ENCODE assay signal across 9 cellular contexts in the genomic region with DNA sequence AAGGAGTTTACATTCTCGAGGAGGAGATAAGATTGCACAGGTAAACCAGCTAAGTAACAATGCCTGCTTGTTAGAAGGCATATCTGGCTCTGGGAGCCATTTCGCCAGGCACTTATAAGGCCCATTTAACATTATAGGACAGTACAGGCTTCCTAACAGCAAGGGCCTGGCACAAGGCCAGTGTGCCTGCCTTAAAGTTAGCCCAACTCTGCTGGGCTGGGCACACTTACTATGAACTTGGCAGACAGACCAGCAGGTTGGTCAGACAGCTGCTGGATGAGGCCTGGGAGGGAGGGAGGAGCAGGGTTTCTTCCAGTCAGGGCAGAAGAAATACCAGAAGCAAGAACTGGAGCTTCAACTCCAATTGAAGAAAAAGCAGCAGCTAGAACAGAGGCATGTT. TPM values are rescaled to one million over a fixed set of nuclear protein-coding genes. Genes with fewer than 3 reads are reported as not detected.
DNase-seq lines count a peak whose midpoint lies in the region; ATAC-seq and TF ChIP-seq lines count a peak whose summit lies in the region.
"Had no signal": no experiment of that assay in that cellular context is flagged by ENCODE, and none has a peak within 500 bp of the region (broad histone marks: within the 10 kb centered on the region; RNA-seq: fewer than 3 reads in every experiment).

No MANE protein-coding gene starts in this region.

- H2BK12ac ChIP-seq in trophoblast cell (ENCODE audit: low read length) = no peak overlapping the region

- peak; percentile 14 for ATAC-seq in SK-N-SH treated with all-trans-retinoic acid at 6 μM for 48 hours
- ATAC-seq in heart left ventricle = peak; percentile 33 to 72 (median 38)

- TF ChIP-seq POLR2A in heart left ventricle (IDR thresholded peaks at IDR 0.05) (no peak), sigmoid colon (IDR thresholded peaks at IDR 0.05) (no peak)

- no peaks in the 10 kb centered on the region for H3K9me3 ChIP-seq in HUES48 (ENCODE audit: control insufficient read depth, insufficient read depth, low read length)
- no peaks in the 10 kb centered on the region for H3K9me3 ChIP-seq in heart left ventricle
- no peaks in the 10 kb centered on the region for H3K9me3 ChIP-seq in sigmoid colon
- no peaks in the 10 kb centered on the region for H3K9me3 ChIP-seq in CD4-positive, alpha-beta memory T cell (ENCODE audit: control insufficient read depth in 1 of 2, low read length in 2 of 2)
- H3K9me3 ChIP-seq in trophoblast cell (ENCODE audit: insufficient read depth, low read depth, low read length) = no peaks in the 10 kb centered on the region

- H3K4me3 ChIP-seq in HUES48 (ENCODE audit: low read depth, low read length) = peak overlapping the region; percentile 57; the same call in 1 of the 2 replicates
- H3K4me3 ChIP-seq in heart left ventricle = no peak overlapping the region
- H3K4me3 ChIP-seq in sigmoid colon = no peak overlapping the region
- no peak overlapping the region for H3K4me3 ChIP-seq in CD4-positive, alpha-beta memory T cell (ENCODE audit: low read length in 2 of 2)
- no peak overlapping the region for H3K4me3 ChIP-seq in trophoblast cell (ENCODE audit: low read depth, low read length)

- H3K36me3 Mint-ChIP-seq in glutamatergic neuron (ENCODE audit: unreplicated experiment) = no peaks in the 10 kb centered on the region
- no peaks in the 10 kb centered on the region for H3K36me3 Mint-ChIP-seq in CD4-positive, alpha-beta memory T cell

- peaks cover 8% of the 10 kb centered on the region for H3K4me1 Mint-ChIP-seq in glutamatergic neuron (ENCODE audit: low read depth, unreplicated experiment)
- H3K4me1 Mint-ChIP-seq in CD4-positive, alpha-beta memory T cell = peaks cover 6 to 15% (median 9%) of the 10 kb centered on the region in 4 donors

- no peak overlapping the region for H2AK5ac ChIP-seq in trophoblast cell (ENCODE audit: low read length)

- H3K9me3 Mint-ChIP-seq in glutamatergic neuron (ENCODE audit: unreplicated experiment) = peaks cover 1% of the 10 kb centered on the region
- H3K9me3 Mint-ChIP-seq in CD4-positive, alpha-beta memory T cell = peaks cover 0 to 2% (median 0%) of the 10 kb centered on the region in 8 donors

- no peaks in the 10 kb centered on the region for H3K79me2 ChIP-seq in trophoblast cell (ENCODE audit: control insufficient read depth, insufficient read depth, low read length, poor library complexity)

- CTCF ChIA-PET in CD4-positive, alpha-beta memory T cell (lab: Charles Lee; ENCODE audit: partially characterized antibody) = interaction anchor here (1.2 kb wide), 1 partner anchor 202 kb away, joined by 3 read pairs; no protein-coding TSS in a partner anchor

- H3K27me3 Mint-ChIP-seq in glutamatergic neuron (ENCODE audit: unreplicated experiment) = peaks cover 10% of the 10 kb centered on the region
- H3K27me3 Mint-ChIP-seq in CD4-positive, alpha-beta memory T cell = peaks cover 23 to 29% of the 10 kb centered on the region in 2 donors

- no peak for TF ChIP-seq CTCF in heart left ventricle (IDR thresholded peaks at IDR 0.05)
- no peak for TF ChIP-seq CTCF in sigmoid colon (IDR thresholded peaks at IDR 0.05)
- no peak for TF ChIP-seq CTCF in glutamatergic neuron (IDR thresholded peaks at IDR 0.05; ENCODE audit: partially characterized antibody, unreplicated experiment)

- no peak overlapping the region for H2BK5ac ChIP-seq in trophoblast cell (ENCODE audit: low read depth, low read length, poor library complexity)

- no peak overlapping the region for H3K4me3 Mint-ChIP-seq in glutamatergic neuron (ENCODE audit: unreplicated experiment)
- H3K4me3 Mint-ChIP-seq in CD4-positive, alpha-beta memory T cell = no peak overlapping the region

- no peak overlapping the region for H2AFZ ChIP-seq in trophoblast cell (ENCODE audit: insufficient read depth, low read length, poor library complexity)

- H3K4ac ChIP-seq in trophoblast cell (ENCODE audit: low read depth, low read length) = no peak overlapping the region

- H3K79me1 ChIP-seq in trophoblast cell (ENCODE audit: low read length) = no peaks in the 10 kb centered on the region

- H3K18ac ChIP-seq in trophoblast cell (ENCODE audit: low read length) = no peak overlapping the region

- no peak for TF ChIP-seq EP300 in sigmoid colon (IDR thresholded peaks at IDR 0.05)

- H3K4me2 ChIP-seq in trophoblast cell (ENCODE audit: low read length) = no peak overlapping the region

- H4K12ac ChIP-seq in trophoblast cell (ENCODE audit: low read depth, low read length) = no peak overlapping the region

- H4K8ac ChIP-seq in trophoblast cell (ENCODE audit: low read depth, low read length) = no peak overlapping the region

- H3K27ac ChIP-seq in HUES48 (ENCODE audit: low read depth, low read length) = no peak overlapping the region
- no peak overlapping the region for H3K27ac ChIP-seq in heart left ventricle
- no peak overlapping the region for H3K27ac ChIP-seq in sigmoid colon
- H3K27ac ChIP-seq in CD4-positive, alpha-beta memory T cell (ENCODE audit: low read depth, low read length) = no peak overlapping the region
- H3K27ac ChIP-seq in trophoblast cell (ENCODE audit: low read depth, low read length) = no peak overlapping the region

- DNase-seq in heart left ventricle (peak; percentile 31 to 80 (median 71)), sigmoid colon (peak; percentile 90), glutamatergic neuron (no peak), cerebellum (ENCODE audit: low spot score) (no peak), trophoblast cell (no peak)
- no peak for DNase-seq in CD4-positive, alpha-beta memory T cell
- DNase-seq: NCI-H1048 had no signal

- H4K91ac ChIP-seq in trophoblast cell (ENCODE audit: low read depth, low read length) = no peak overlapping the region

- POLR2A ChIA-PET in CD4-positive, alpha-beta memory T cell (lab: Charles Lee; ENCODE audit: partially characterized antibody) = no interaction called here

- H3K36me3 ChIP-seq in HUES48 (ENCODE audit: control insufficient read depth, insufficient read depth, low read length) = peaks cover 19% of the 10 kb centered on the region
- no peaks in the 10 kb centered on the region for H3K36me3 ChIP-seq in heart left ventricle
- H3K36me3 ChIP-seq in sigmoid colon = no peaks in the 10 kb centered on the region
- no peaks in the 10 kb centered on the region for H3K36me3 ChIP-seq in CD4-positive, alpha-beta memory T cell (ENCODE audit: insufficient read depth, low read length)
- no peaks in the 10 kb centered on the region for H3K36me3 ChIP-seq in trophoblast cell (ENCODE audit: control insufficient read depth in 1 of 2, insufficient read depth in 2 of 2, low read length in 2 of 2)

- 65 to 81% (median 71%) methylated on average over 2 of the region's 2 CpGs for WGBS in heart left ventricle, 4 donors
- 24 to 72% methylated on average over 2 of the region's 2 CpGs for WGBS in sigmoid colon, 2 donors
- no CpG with 5 or more reads among the region's 2 CpGs for WGBS in trophoblast cell (ENCODE audit: extremely low coverage, insufficient coverage, insufficient read length)

- H3K27me3 ChIP-seq in HUES48 (ENCODE audit: control insufficient read depth, insufficient read depth, low read length) (no peaks in the 10 kb centered on the region), heart left ventricle (peaks cover 0 to 21% (median 0%) of the 10 kb centered on the region in 9 donors), sigmoid colon (peaks cover 0 to 5% (median 0%) of the 10 kb centered on the region in 3 donors), trophoblast cell (ENCODE audit: insufficient read depth, low read length) (peaks cover 26% of the 10 kb centered on the region)
- H3K27me3 ChIP-seq in CD4-positive, alpha-beta memory T cell (ENCODE audit: insufficient read depth, low read length) = no peaks in the 10 kb centered on the region

- intact Hi-C loops in heart left ventricle (cut with DNase I) = loop anchor here (5.0 to 10.0 kb wide), 13 partner anchors 38 to 350 kb away; no protein-coding TSS in a partner anchor
- intact Hi-C loops in sigmoid colon (cut with DNase I) = loop anchor here (5.0 to 10.0 kb wide), 4 partner anchors 200 to 350 kb away; a partner anchor contains a TSS
- intact Hi-C loops in CD4-positive, alpha-beta memory T cell (cut with micrococcal nuclease) = no loop called here

- peaks cover 51% of the 10 kb centered on the region for H3K4me1 ChIP-seq in HUES48 (ENCODE audit: control insufficient read depth, insufficient read depth, low read length)
- H3K4me1 ChIP-seq in heart left ventricle = peaks cover 7 to 63% (median 37%) of the 10 kb centered on the region in 12 donors
- H3K4me1 ChIP-seq in sigmoid colon = peaks cover 0 to 41% (median 38%) of the 10 kb centered on the region in 4 donors
- peaks cover 9% of the 10 kb centered on the region for H3K4me1 ChIP-seq in CD4-positive, alpha-beta memory T cell (ENCODE audit: insufficient read depth, low read length)
- peaks cover 4 to 12% of the 10 kb centered on the region in 2 experiments for H3K4me1 ChIP-seq in trophoblast cell (ENCODE audit: control insufficient read depth in 1 of 2, insufficient read depth in 2 of 2, low read length in 2 of 2)

- H2BK120ac ChIP-seq in trophoblast cell (ENCODE audit: insufficient read depth, low read length, poor library complexity) = no peak overlapping the region

- no peak overlapping the region for H3K14ac ChIP-seq in trophoblast cell (ENCODE audit: low read length)

- H3K27ac Mint-ChIP-seq in glutamatergic neuron (ENCODE audit: unreplicated experiment) = no peak overlapping the region
- no peak overlapping the region for H3K27ac Mint-ChIP-seq in CD4-positive, alpha-beta memory T cell

- no peak overlapping the region for H3K23ac ChIP-seq in trophoblast cell (ENCODE audit: low read length)

- H3K9ac ChIP-seq in HUES48 (ENCODE audit: low read depth, low read length) (no peak overlapping the region), trophoblast cell (ENCODE audit: low read length) (no peak overlapping the region)

TF ChIP-seq in SK-N-SH treated with all-trans-retinoic acid at 6 μM for 48 hours, 23 proteins besides CTCF, POLR2A, EP300 and RAD21 (continues in another document):
- TF ChIP-seq ISL1 (CRISPR knock-in tag; IDR thresholded peaks at IDR 0.05) (no peak), ZNF8 (CRISPR knock-in tag; IDR thresholded peaks at IDR 0.05) (no peak)

RNA-seq across cellular contexts. Expression of a gene that starts 4.7 kb away (rescaled TPM):
- 10 to 100 TPM in 1 of 9 donors, 1 to 10 TPM in 8; 1.3 to 10.0 (median 2.6) TPM for total RNA-seq in heart left ventricle
- polyA plus RNA-seq in heart left ventricle = under 1 TPM; 0.89 to 0.91 TPM
- 1 to 10 TPM; 3.7 to 7.1 (median 6.6) TPM for total RNA-seq in sigmoid colon
- polyA plus RNA-seq in sigmoid colon = 1 to 10 TPM in 2 of 3 donors, under 1 TPM in 1; 0.23 to 1.3 (median 1.2) TPM
- total RNA-seq in glutamatergic neuron (ENCODE audit: unreplicated experiment) = 9.4 TPM
- total RNA-seq in CD4-positive, alpha-beta memory T cell = under 1 TPM; 0.11 to 0.17 TPM
- not detected for polyA plus RNA-seq in CD4-positive, alpha-beta memory T cell
- total RNA-seq in cerebellum = 46.5 TPM
- polyA plus RNA-seq in trophoblast cell (2013) = 0.82 and 0.89 TPM in 2 replicates

Comparison
In these comparisons a context has a peak if more than half of its experiments do, and no peak if none do; other contexts are left out.
1. DNase-seq: peak in heart left ventricle (5 of 5) and sigmoid colon (single experiment); none in glutamatergic neuron (single experiment), CD4-positive, alpha-beta memory T cell (0 of 5), cerebellum (single experiment) and trophoblast cell (0 of 2).